In genomic region chr14:105050551-105050897, GRCh38 we compare ENCODE assay signal across 11 cellular contexts. TPM values are rescaled to one million over a fixed set of nuclear protein-coding genes. Genes with fewer than 3 reads are reported as not detected.
DNase-seq lines count a peak whose midpoint lies in the region; ATAC-seq, FAIRE-seq and TF ChIP-seq lines count a peak whose summit lies in the region.
"Had no signal": no experiment of that assay in that cellular context is flagged by ENCODE, and none has a peak within 500 bp of the region (broad histone marks: within the 10 kb centered on the region; RNA-seq: fewer than 3 reads in every experiment).

No MANE protein-coding gene starts in this region.

- POLR2A ChIA-PET in Caco-2 (lab: Charles Lee) = no interaction called here

- intact Hi-C loops in left cardiac atrium (cut with DNase I) (no loop called here), heart right ventricle (cut with DNase I) (no loop called here), Caco-2 (cut with micrococcal nuclease; ENCODE audit: unreplicated experiment) (no loop called here)

- no peak overlapping the region for H3K27ac Mint-ChIP-seq in Caco-2 (ENCODE audit: unreplicated experiment)
- H3K27ac Mint-ChIP-seq: B cell had no signal

- no peaks in the 10 kb centered on the region for H3K9me3 ChIP-seq in heart right ventricle
- H3K9me3 ChIP-seq in Caco-2 = no peaks in the 10 kb centered on the region

- H3K4me1 ChIP-seq in heart right ventricle (peaks cover 0 to 8% (median 0%) of the 10 kb centered on the region in 9 donors), Caco-2 (peaks cover 3% of the 10 kb centered on the region; the same call in 1 of the 2 replicates)

- DNase-seq in left cardiac atrium (peak; percentile 57), heart right ventricle (no peak), NCI-H510A (lab: John Stamatoyannopoulos, UW) (peak; percentile 74), epithelial cell of esophagus (ENCODE audit: low read depth) (peak; percentile 71), urothelium cell line (ENCODE audit: low spot score) (peak; percentile 31), putamen (ENCODE audit: low spot score) (no peak), amniotic stem cell (lab: John Stamatoyannopoulos, UW) (no peak), Caco-2 (no peak)
- DNase-seq: activated T-cell treated with anti-CD3 and anti-CD28 coated beads, Interleukin-2, amount 50 U/mL, for 48 hours; Karpas-422 had no signal

- H3K27me3 ChIP-seq in heart right ventricle = peaks cover 0 to 26% (median 0%) of the 10 kb centered on the region in 7 donors
- no peaks in the 10 kb centered on the region for H3K27me3 ChIP-seq in Caco-2 (replicated peaks; ENCODE audit: control insufficient read depth, insufficient read depth, low read length)

- H3K4me1 Mint-ChIP-seq in Caco-2 (ENCODE audit: low read depth, unreplicated experiment) = no peaks in the 10 kb centered on the region

- 64 to 71% methylated on average over 10 of the region's 10 CpGs for WGBS in heart right ventricle, 2 donors

- no TSS peak for BruUV-seq in Caco-2 (replicated peaks; lab: Mats Ljungman, UMichigan)

- H3K36me3 ChIP-seq in heart right ventricle = peaks cover 0 to 59% (median 0%) of the 10 kb centered on the region in 9 donors
- no peaks in the 10 kb centered on the region for H3K36me3 ChIP-seq in Caco-2 (ENCODE audit: control insufficient read depth, insufficient read depth, low read length)

- H3K9me3 Mint-ChIP-seq in Caco-2 (ENCODE audit: unreplicated experiment) = no peaks in the 10 kb centered on the region

- TF ChIP-seq CTCF in heart right ventricle (IDR thresholded peaks at IDR 0.05) = no peak
- TF ChIP-seq CTCF in epithelial cell of esophagus (IDR thresholded peaks at IDR 0.05; ENCODE audit: insufficient read depth, low read depth, low read length, missing control alignments) = no peak
- no peak for TF ChIP-seq CTCF in Caco-2 (IDR thresholded peaks at IDR 0.05; ENCODE audit: insufficient read depth in 1 of 2, low read depth in 1 of 2, low read length in 1 of 2, severe bottlenecking in 1 of 2, unreplicated experiment in 1 of 2)

- CTCF ChIA-PET in Caco-2 (lab: Charles Lee) = no interaction called here

- ATAC-seq in left cardiac atrium (no peak), heart right ventricle (no peak)

- H3K36me3 Mint-ChIP-seq in Caco-2 (ENCODE audit: insufficient read depth, unreplicated experiment) = no peaks in the 10 kb centered on the region

- no peak overlapping the region for H3K4me3 Mint-ChIP-seq in Caco-2 (ENCODE audit: unreplicated experiment)
- H3K4me3 Mint-ChIP-seq: B cell had no signal

- no peak overlapping the region for H3K4me3 ChIP-seq in heart right ventricle
- H3K4me3 ChIP-seq in epithelial cell of esophagus (ENCODE audit: low read length) = no peak overlapping the region
- no peak overlapping the region for H3K4me3 ChIP-seq in Caco-2 (ENCODE audit: low read depth, low read length)

- no peak for FAIRE-seq in urothelium cell line (lab: Jason Lieb, UNC)

- H3K27ac ChIP-seq in heart right ventricle = no peak overlapping the region

- no peaks in the 10 kb centered on the region for H3K27me3 Mint-ChIP-seq in Caco-2 (ENCODE audit: insufficient read depth, unreplicated experiment)
- H3K27me3 Mint-ChIP-seq: B cell had no signal

RNA-seq across cellular contexts. Expression of gene GPR132, which starts 14.7 kb away (rescaled TPM):
- total RNA-seq in left cardiac atrium (1 to 10 TPM; 1.1 to 2.1 TPM), heart right ventricle (1 to 10 TPM in 2 of 10 donors, under 1 TPM in 8; 0.19 to 4.1 (median 0.82) TPM), Caco-2 (2022) (0.19 TPM in 1 of 2 replicates, not detected in the other)
- under 1 TPM; 0.35 to 0.88 TPM for polyA plus RNA-seq in heart right ventricle

RNA-seq across cellular contexts. Expression of gene CDCA4, which starts 29.6 kb away (rescaled TPM):
- 1 to 10 TPM; 3.2 to 3.3 TPM for total RNA-seq in left cardiac atrium
- total RNA-seq in heart right ventricle = 1 to 10 TPM; 1.5 to 6.4 (median 2.0) TPM
- polyA plus RNA-seq in heart right ventricle = 1 to 10 TPM; 2.7 to 3.2 TPM
- 33.4 and 41.4 TPM in 2 replicates for total RNA-seq in Caco-2 (2022)

Comparison
In these comparisons a context has a peak if more than half of its experiments do, and no peak if none do; other contexts are left out.
1. DNase-seq: peak in left cardiac atrium (single experiment), NCI-H510A (single experiment), epithelial cell of esophagus (single experiment) and urothelium cell line (single experiment); none in heart right ventricle (0 of 2), putamen (single experiment), amniotic stem cell (single experiment) and Caco-2 (0 of 2).